In genomic region chr9:37036237-37037136, GRCh38 we compare ENCODE assay signal across 8 cellular contexts. TPM values are rescaled to one million over a fixed set of nuclear protein-coding genes. Genes with fewer than 3 reads are reported as not detected.
DNase-seq lines count a peak whose midpoint lies in the region; TF ChIP-seq lines count a peak whose summit lies in the region.

No MANE protein-coding gene starts in this region.

- no peak overlapping the region for H2AK5ac ChIP-seq in trophoblast cell (ENCODE audit: low read length)

- TF ChIP-seq CTCF in AG10803 (conservative IDR thresholded peaks at IDR 0.05; ENCODE audit: low read length) = no peak

- H4K91ac ChIP-seq in trophoblast cell (ENCODE audit: low read depth, low read length) = no peak overlapping the region

- no peak overlapping the region for H3K23ac ChIP-seq in trophoblast cell (ENCODE audit: low read length)

- DNase-seq in AG10803 (ENCODE audit: low read depth) (peak; percentile 13), NCI-H146 treated with DMSO at 0.1 percent for 48 hours (lab: John Stamatoyannopoulos, UW; ENCODE audit: unreplicated experiment) (peak; percentile 80), globus pallidus (ENCODE audit: low spot score) (peak; percentile 30), trophoblast cell (peak; percentile 33 to 56), T-helper 9 cell (no peak)
- DNase-seq in activated T-cell treated with anti-CD3 and anti-CD28 coated beads, Interleukin-2, amount 50 U/mL, for 48 hours = peak; percentile 61 to 63
- DNase-seq in effector CD4-positive, alpha-beta T cell = no peak

- no peaks in the 10 kb centered on the region for H3K79me1 ChIP-seq in trophoblast cell (ENCODE audit: low read length)

- H3K14ac ChIP-seq in trophoblast cell (ENCODE audit: low read length) = no peak overlapping the region

- peak overlapping the region; percentile 37 for H2AFZ ChIP-seq in trophoblast cell (ENCODE audit: insufficient read depth, low read length, poor library complexity)

- H3K27ac ChIP-seq in trophoblast cell (ENCODE audit: low read depth, low read length) = no peak overlapping the region

- H3K4me1 ChIP-seq in trophoblast cell (ENCODE audit: control insufficient read depth in 1 of 2, insufficient read depth in 2 of 2, low read length in 2 of 2) = peaks cover 22 to 26% of the 10 kb centered on the region in 2 experiments

- H3K79me2 ChIP-seq in trophoblast cell (ENCODE audit: control insufficient read depth, insufficient read depth, low read length, poor library complexity) = no peaks in the 10 kb centered on the region

- H3K4me3 ChIP-seq in AG10803 (ENCODE audit: low read length) (peak overlapping the region; percentile 58), trophoblast cell (ENCODE audit: low read depth, low read length) (peak overlapping the region; percentile 61)

- H4K8ac ChIP-seq in trophoblast cell (ENCODE audit: low read depth, low read length) = no peak overlapping the region

- H3K36me3 ChIP-seq in trophoblast cell (ENCODE audit: control insufficient read depth in 1 of 2, insufficient read depth in 2 of 2, low read length in 2 of 2) = no peaks in the 10 kb centered on the region

- H3K4me2 ChIP-seq in trophoblast cell (ENCODE audit: low read length) = peak overlapping the region; percentile 78

- no peak overlapping the region for H2BK5ac ChIP-seq in trophoblast cell (ENCODE audit: low read depth, low read length, poor library complexity)

- peaks cover 78% of the 10 kb centered on the region for H3K27me3 ChIP-seq in trophoblast cell (ENCODE audit: insufficient read depth, low read length)

- no peak overlapping the region for H4K12ac ChIP-seq in trophoblast cell (ENCODE audit: low read depth, low read length)

- no peak overlapping the region for H3K4ac ChIP-seq in trophoblast cell (ENCODE audit: low read depth, low read length)

- H3K18ac ChIP-seq in trophoblast cell (ENCODE audit: low read length) = no peak overlapping the region

- in situ Hi-C loops in GM18951 (cut with MboI; ENCODE audit: low sequenced_read_pairs, unreplicated experiment) = no loop called here

- no peak overlapping the region for H2BK12ac ChIP-seq in trophoblast cell (ENCODE audit: low read length)

- H2BK120ac ChIP-seq in trophoblast cell (ENCODE audit: insufficient read depth, low read length, poor library complexity) = no peak overlapping the region

- no peak overlapping the region for H3K9ac ChIP-seq in trophoblast cell (ENCODE audit: low read length)

- peak; percentile 73 for TF ChIP-seq POLR2A in GM18951 (IDR thresholded peaks at IDR 0.05; ENCODE audit: extremely low read depth, insufficient read depth, insufficient read length)

- peaks cover 4% of the 10 kb centered on the region for H3K9me3 ChIP-seq in trophoblast cell (ENCODE audit: insufficient read depth, low read depth, low read length)

- WGBS in trophoblast cell (ENCODE audit: extremely low coverage, insufficient coverage, insufficient read length) = no CpG with 5 or more reads among the region's 76 CpGs

RNA-seq across cellular contexts. Expression of gene PAX5, which starts 2.4 kb away (rescaled TPM):
- polyA plus RNA-seq in trophoblast cell (2013) = 0.01 TPM in 1 of 2 replicates, not detected in the other

Comparison
In these comparisons a context has a peak if more than half of its experiments do, and no peak if none do; other contexts are left out.
1. DNase-seq: peak in AG10803 (single experiment), NCI-H146 treated with DMSO at 0.1 percent for 48 hours (single experiment), activated T-cell treated with anti-CD3 and anti-CD28 coated beads, Interleukin-2, amount 50 U/mL, for 48 hours (2 of 2), globus pallidus (single experiment) and trophoblast cell (2 of 2); none in T-helper 9 cell (single experiment) and effector CD4-positive, alpha-beta T cell (single experiment).